Comparison of ENCODE assay signal across 8 cellular contexts in genomic region chr9:98076514-98076890, GRCh38. TPM values are rescaled to one million over a fixed set of nuclear protein-coding genes. Genes with fewer than 3 reads are reported as not detected.
A peak's percentile ranks its signal among the peaks of the same experiment; 100 is the strongest.
DNase-seq lines count a peak whose midpoint lies in the region; ATAC-seq and TF ChIP-seq lines count a peak whose summit lies in the region.
"Not testable (repeated sequence)": the region's sequence is repeated elsewhere in the genome, so short reads cannot be mapped to it uniquely, and the experiment has no call there.

No MANE protein-coding gene starts in this region.

- TF ChIP-seq POLR2A in stomach (IDR thresholded peaks at IDR 0.05) = not testable (repeated sequence)

- not testable (repeated sequence) for H3K9ac ChIP-seq in HUES48 (ENCODE audit: low read depth, low read length)

- H3K36me3 ChIP-seq in HUES48 (ENCODE audit: control insufficient read depth, insufficient read depth, low read length) = peaks cover 26% of the 10 kb centered on the region
- peaks cover 41% of the 10 kb centered on the region for H3K36me3 ChIP-seq in lower lobe of right lung
- H3K36me3 ChIP-seq in stomach = peaks cover 35 to 52% (median 50%) of the 10 kb centered on the region in 4 donors

- peak overlapping the region; percentile 94 for H3K27ac Mint-ChIP-seq in CD4-positive, alpha-beta T cell
- peak overlapping the region; percentile 96 for H3K27ac Mint-ChIP-seq in T-helper 17 cell
- H3K27ac Mint-ChIP-seq in activated CD8-positive, alpha-beta T cell treated with anti-CD3 and anti-CD28 coated beads for 36 hours = peak overlapping the region; percentile 89
- peak overlapping the region; percentile 97 for H3K27ac Mint-ChIP-seq in activated naive CD4-positive, alpha-beta T cell treated with anti-CD3 and anti-CD28 coated beads, Interleukin-2, amount 10 ng/mL, durations not matched to agents 7 days and 5 days
- H3K27ac Mint-ChIP-seq in effector memory CD8-positive, alpha-beta T cell = peak overlapping the region; percentile 85 to 93

- H3K4me1 ChIP-seq in HUES48 (ENCODE audit: control insufficient read depth, insufficient read depth, low read length) (peaks cover 18% of the 10 kb centered on the region), lower lobe of right lung (peaks cover 39% of the 10 kb centered on the region), stomach (peaks cover 35 to 57% (median 42%) of the 10 kb centered on the region in 4 donors)

- not testable (repeated sequence) for H3K9me3 ChIP-seq in CD4-positive, alpha-beta T cell (ENCODE audit: control insufficient read depth, low read length); HUES48 (ENCODE audit: control insufficient read depth, insufficient read depth, low read length); T-helper 17 cell (ENCODE audit: control insufficient read depth, low read length, poor library complexity, severe bottlenecking); lower lobe of right lung; stomach

- H3K4me3 ChIP-seq in HUES48 (ENCODE audit: low read depth, low read length); lower lobe of right lung; stomach: not testable (repeated sequence)

- H3K27me3 Mint-ChIP-seq in CD4-positive, alpha-beta T cell; T-helper 17 cell; activated CD8-positive, alpha-beta T cell treated with anti-CD3 and anti-CD28 coated beads for 36 hours; activated naive CD4-positive, alpha-beta T cell treated with anti-CD3 and anti-CD28 coated beads, Interleukin-2, amount 10 ng/mL, durations not matched to agents 7 days and 5 days; effector memory CD8-positive, alpha-beta T cell: not testable (repeated sequence)

- H3K9me3 Mint-ChIP-seq in CD4-positive, alpha-beta T cell; activated CD8-positive, alpha-beta T cell treated with anti-CD3 and anti-CD28 coated beads for 36 hours; activated naive CD4-positive, alpha-beta T cell treated with anti-CD3 and anti-CD28 coated beads, Interleukin-2, amount 10 ng/mL, durations not matched to agents 7 days and 5 days; effector memory CD8-positive, alpha-beta T cell: not testable (repeated sequence)

- not testable (repeated sequence) for H3K27me3 ChIP-seq in CD4-positive, alpha-beta T cell (ENCODE audit: control insufficient read depth, insufficient read depth, low read length); HUES48 (ENCODE audit: control insufficient read depth, insufficient read depth, low read length); lower lobe of right lung (ENCODE audit: low read depth); stomach

- CTCF ChIA-PET in CD4-positive, alpha-beta T cell (lab: Charles Lee) = interaction anchor here (0.5 to 1.1 kb wide), 5 partner anchors 13 to 187 kb away, joined by 3 to 4 read pairs (median 3); no protein-coding TSS in a partner anchor
- CTCF ChIA-PET in activated CD8-positive, alpha-beta T cell treated with anti-CD3 and anti-CD28 coated beads for 36 hours (lab: Charles Lee) = interaction anchor here (1.2 to 1.3 kb wide), 3 partner anchors 8 to 42 kb away, joined by 3 to 4 read pairs (median 3); no protein-coding TSS in a partner anchor
- CTCF ChIA-PET in activated naive CD4-positive, alpha-beta T cell treated with anti-CD3 and anti-CD28 coated beads, Interleukin-2, amount 10 ng/mL, durations not matched to agents 7 days and 5 days (lab: Charles Lee) = not testable (repeated sequence)

- intact Hi-C loops in CD4-positive, alpha-beta T cell (cut with DNase I, micrococcal nuclease) = loop anchor here (2.0 to 5.0 kb wide), 2 partner anchors 24 to 116 kb away; partner anchors contain the start of gene CORO2A (in 1 of the 2)
- intact Hi-C loops in activated CD8-positive, alpha-beta T cell treated with anti-CD3 and anti-CD28 coated beads for 36 hours (cut with micrococcal nuclease) = loop anchor here (10.0 kb wide), 1 partner anchor 118 kb away; the partner anchor contains the start of gene CORO2A
- intact Hi-C loops in lower lobe of right lung (cut with DNase I); stomach (cut with DNase I; ENCODE audit: low total_unique reads): not testable (repeated sequence)

- not testable (repeated sequence) for TF ChIP-seq EP300 in stomach (IDR thresholded peaks at IDR 0.05)

- POLR2A ChIA-PET in CD4-positive, alpha-beta T cell (lab: Charles Lee) = interaction anchor here (0.6 to 3.3 kb wide), 5 partner anchors 25 to 180 kb away, joined by 3 to 13 read pairs (median 6); no protein-coding TSS in a partner anchor
- POLR2A ChIA-PET in activated CD8-positive, alpha-beta T cell treated with anti-CD3 and anti-CD28 coated beads for 36 hours (lab: Charles Lee) = interaction anchor here (1.1 to 1.5 kb wide), 3 partner anchors 10 to 179 kb away, joined by 3 to 5 read pairs (median 3); partner anchors contain the start of gene TBC1D2

- H3K27ac ChIP-seq in CD4-positive, alpha-beta T cell (ENCODE audit: low read depth, low read length) = peak overlapping the region; percentile 83
- H3K27ac ChIP-seq in HUES48 (ENCODE audit: low read depth, low read length) (peak overlapping the region; percentile 12), lower lobe of right lung (peak overlapping the region; percentile 32), stomach (peak overlapping the region in 4 of 5 donors; percentile 82 to 92 (median 88))

- not testable (repeated sequence) for ATAC-seq in CD4-positive, alpha-beta T cell (ENCODE audit: poor library complexity); T-helper 17 cell; activated CD8-positive, alpha-beta T cell treated with anti-CD3 and anti-CD28 coated beads for 36 hours; effector memory CD8-positive, alpha-beta T cell (replicated peaks); lower lobe of right lung

- TF ChIP-seq CTCF in CD4-positive, alpha-beta T cell (IDR thresholded peaks at IDR 0.05); activated CD8-positive, alpha-beta T cell treated with anti-CD3 and anti-CD28 coated beads for 36 hours (IDR thresholded peaks at IDR 0.05); lower lobe of right lung (IDR thresholded peaks at IDR 0.05); stomach (IDR thresholded peaks at IDR 0.05): not testable (repeated sequence)

- not testable (repeated sequence) for DNase-seq in CD4-positive, alpha-beta T cell; T-helper 17 cell; activated CD8-positive, alpha-beta T cell treated with anti-CD3 and anti-CD28 coated beads for 36 hours; activated naive CD4-positive, alpha-beta T cell treated with anti-CD3 and anti-CD28 coated beads, Interleukin-2, amount 10 ng/mL, durations not matched to agents 7 days and 5 days; effector memory CD8-positive, alpha-beta T cell; lower lobe of right lung; stomach

- H3K4me3 Mint-ChIP-seq in CD4-positive, alpha-beta T cell; T-helper 17 cell; activated CD8-positive, alpha-beta T cell treated with anti-CD3 and anti-CD28 coated beads for 36 hours; activated naive CD4-positive, alpha-beta T cell treated with anti-CD3 and anti-CD28 coated beads, Interleukin-2, amount 10 ng/mL, durations not matched to agents 7 days and 5 days; effector memory CD8-positive, alpha-beta T cell: not testable (repeated sequence)

- peaks cover 46% of the 10 kb centered on the region for H3K36me3 Mint-ChIP-seq in CD4-positive, alpha-beta T cell (ENCODE audit: low read depth)
- not testable (repeated sequence) for H3K36me3 Mint-ChIP-seq in T-helper 17 cell (ENCODE audit: low read depth)
- peaks cover 26% of the 10 kb centered on the region for H3K36me3 Mint-ChIP-seq in activated CD8-positive, alpha-beta T cell treated with anti-CD3 and anti-CD28 coated beads for 36 hours (ENCODE audit: low read depth)
- H3K36me3 Mint-ChIP-seq in activated naive CD4-positive, alpha-beta T cell treated with anti-CD3 and anti-CD28 coated beads, Interleukin-2, amount 10 ng/mL, durations not matched to agents 7 days and 5 days = peaks cover 39% of the 10 kb centered on the region
- H3K36me3 Mint-ChIP-seq in effector memory CD8-positive, alpha-beta T cell (ENCODE audit: insufficient read depth) = peaks cover 59% of the 10 kb centered on the region

- H3K4me1 Mint-ChIP-seq in CD4-positive, alpha-beta T cell (ENCODE audit: low read depth) = peaks cover 54% of the 10 kb centered on the region
- peaks cover 24% of the 10 kb centered on the region for H3K4me1 Mint-ChIP-seq in T-helper 17 cell
- H3K4me1 Mint-ChIP-seq in activated CD8-positive, alpha-beta T cell treated with anti-CD3 and anti-CD28 coated beads for 36 hours (ENCODE audit: low read depth) = peaks cover 38% of the 10 kb centered on the region
- H3K4me1 Mint-ChIP-seq in activated naive CD4-positive, alpha-beta T cell treated with anti-CD3 and anti-CD28 coated beads, Interleukin-2, amount 10 ng/mL, durations not matched to agents 7 days and 5 days = peaks cover 52% of the 10 kb centered on the region
- H3K4me1 Mint-ChIP-seq in effector memory CD8-positive, alpha-beta T cell (ENCODE audit: low read depth in 2 of 2) = peaks cover 21 to 22% of the 10 kb centered on the region in 2 donors

- WGBS in stomach, 5 donors = 57 to 67% (median 65%) methylated on average over 8 of the region's 8 CpGs

RNA-seq across cellular contexts. Expression of gene NANS, which starts 20.0 kb away (rescaled TPM):
- 10 to 100 TPM; 70.5 to 74.0 TPM for total RNA-seq in CD4-positive, alpha-beta T cell
- 10 to 100 TPM; 38.1 to 44.9 TPM for total RNA-seq in T-helper 17 cell
- total RNA-seq in activated CD8-positive, alpha-beta T cell treated with anti-CD3 and anti-CD28 coated beads for 36 hours = 10 to 100 TPM; 51.2 to 51.8 TPM
- 61.9 TPM for total RNA-seq in lower lobe of right lung
- total RNA-seq in stomach = 100 to 1,000 TPM in 1 of 5 donors, 10 to 100 TPM in 4; 12.1 to 261 (median 82.1) TPM
- polyA plus RNA-seq in stomach = 100 to 1,000 TPM in 2 of 3 donors, 10 to 100 TPM in 1; 95.3 to 143 (median 104) TPM

RNA-seq across cellular contexts. Expression of gene TRIM14, which starts 42.5 kb away (rescaled TPM):
- total RNA-seq in CD4-positive, alpha-beta T cell = 10 to 100 TPM; 23.5 to 23.6 TPM
- total RNA-seq in T-helper 17 cell (10 to 100 TPM; 63.8 to 64.6 TPM), lower lobe of right lung (82.5 TPM), stomach (100 to 1,000 TPM in 1 of 5 donors, 10 to 100 TPM in 3, 1 to 10 TPM in 1; 7.7 to 249 (median 17.4) TPM)
- 10 to 100 TPM; 39.6 to 41.8 TPM for total RNA-seq in activated CD8-positive, alpha-beta T cell treated with anti-CD3 and anti-CD28 coated beads for 36 hours
- 1 to 10 TPM; 4.7 to 6.1 (median 6.0) TPM for polyA plus RNA-seq in stomach

Comparison
In these comparisons a context has a peak if more than half of its experiments do, and no peak if none do; other contexts are left out.
1. H3K27ac ChIP-seq: peak in every context shown above with its lines; median percentile 88 in stomach; 83 in CD4-positive, alpha-beta T cell; 32 in lower lobe of right lung; 12 in HUES48.